8 cellular contexts compared by ENCODE assay signal in the genomic region with DNA sequence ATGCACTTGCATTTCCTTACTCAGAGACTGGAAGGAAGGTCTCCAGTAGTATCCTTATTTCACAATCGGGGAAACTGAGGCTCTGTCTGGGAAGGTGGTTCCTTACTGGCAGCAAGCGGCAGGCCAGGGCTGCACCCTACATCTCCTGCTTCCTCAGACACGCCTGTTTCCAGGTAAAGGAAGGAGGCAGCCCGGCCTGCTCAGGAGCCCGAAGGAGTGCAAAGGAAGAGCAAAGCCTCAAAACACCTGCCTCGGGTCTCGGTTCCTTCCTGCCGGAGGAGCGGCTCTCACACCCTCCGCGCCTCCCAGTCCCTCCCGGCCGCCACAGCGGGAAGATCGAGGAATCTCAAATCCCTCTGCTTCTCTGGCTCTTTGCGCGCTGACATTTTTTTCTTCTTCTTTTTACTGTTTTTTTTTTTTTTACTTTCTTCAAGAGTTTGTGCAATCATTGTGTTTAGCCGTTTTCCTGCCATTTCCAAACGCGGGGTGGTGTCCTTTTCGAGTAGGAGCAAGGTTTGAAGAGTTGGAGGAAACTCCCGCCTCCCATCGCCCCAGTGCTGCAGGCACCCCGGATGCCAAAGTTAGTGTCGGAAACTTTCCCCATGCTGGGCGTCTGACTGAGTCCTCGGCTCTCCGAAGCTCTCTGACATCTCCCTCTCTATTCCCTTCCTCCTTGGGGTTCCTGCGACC. TPM values are rescaled to one million over a fixed set of nuclear protein-coding genes. Genes with fewer than 3 reads are reported as not detected.
DNase-seq lines count a peak whose midpoint lies in the region; TF ChIP-seq lines count a peak whose summit lies in the region.

No MANE protein-coding gene starts in this region.

- H3K4me1 ChIP-seq in ascending aorta (peaks cover 3 to 26% of the 10 kb centered on the region in 2 donors), iPS-15b (ENCODE audit: control insufficient read depth, insufficient read depth, low read length) (no peaks in the 10 kb centered on the region)

- peak; percentile 73 for DNase-seq in DMS 273 (lab: John Stamatoyannopoulos, UW; ENCODE audit: unreplicated experiment)
- DNase-seq in DMS 273 treated with DMSO at 0.1 percent for 48 hours (lab: John Stamatoyannopoulos, UW) = no peak
- peak in 1 of 2 donors; percentile 78 for DNase-seq in ascending aorta (ENCODE audit: low spot score in 2 of 2)
- no peak for DNase-seq in NCI-H2081 (lab: John Stamatoyannopoulos, UW)
- no peak for DNase-seq in NCI-H2107 (lab: John Stamatoyannopoulos, UW)

- H3K9me3 ChIP-seq in ascending aorta (no peaks in the 10 kb centered on the region), iPS-15b (ENCODE audit: control insufficient read depth, insufficient read depth, low read length) (no peaks in the 10 kb centered on the region)

- intact Hi-C loops in ascending aorta (cut with DNase I) = loop anchor here (1.0 to 5.0 kb wide), 3 partner anchors 20 to 39 kb away; no protein-coding TSS in a partner anchor

- H3K36me3 ChIP-seq in ascending aorta (no peaks in the 10 kb centered on the region), iPS-15b (ENCODE audit: control insufficient read depth, insufficient read depth, low read length) (no peaks in the 10 kb centered on the region)

- peak overlapping the region; percentile 90 to 93 for H3K27ac ChIP-seq in ascending aorta
- H3K27ac ChIP-seq in skin epidermis = peak overlapping the region; percentile 70 to 92 (median 85)

- TF ChIP-seq EP300 in Ishikawa (IDR thresholded peaks at IDR 0.05; ENCODE audit: borderline replicate concordance) = no peak

- H3K27me3 ChIP-seq in ascending aorta (no peaks in the 10 kb centered on the region), iPS-15b (ENCODE audit: control insufficient read depth, insufficient read depth, low read length) (peaks cover 52% of the 10 kb centered on the region)

- TF ChIP-seq CTCF in ascending aorta (IDR thresholded peaks at IDR 0.05) = no peak

- no peak overlapping the region for H3K9ac ChIP-seq in iPS-15b (ENCODE audit: low read depth, low read length)

- H3K4me3 ChIP-seq in ascending aorta (peak overlapping the region; percentile 67 to 76), iPS-15b (ENCODE audit: low read depth, low read length) (peak overlapping the region; percentile 59), skin epidermis (peak overlapping the region; percentile 41 to 64 (median 46))

- TF ChIP-seq RAD21 in Ishikawa (IDR thresholded peaks at IDR 0.05; ENCODE audit: low read depth) = no peak

TF ChIP-seq in Ishikawa, 13 proteins besides CTCF, POLR2A, EP300 and RAD21:
- TF ChIP-seq, protein P1, sequence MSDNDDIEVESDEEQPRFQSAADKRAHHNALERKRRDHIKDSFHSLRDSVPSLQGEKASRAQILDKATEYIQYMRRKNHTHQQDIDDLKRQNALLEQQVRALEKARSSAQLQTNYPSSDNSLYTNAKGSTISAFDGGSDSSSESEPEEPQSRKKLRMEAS (IDR thresholded peaks at IDR 0.05) = no peak
- TF ChIP-seq ZBTB7A (IDR thresholded peaks at IDR 0.05; ENCODE audit: low read depth) (0 out of 2 replicates have a peak, but pooled peaks have one; percentile 61), TEAD4 (IDR thresholded peaks at IDR 0.05) (no peak), CREB1 (IDR thresholded peaks at IDR 0.05; ENCODE audit: low read depth) (no peak), FOXM1 (IDR thresholded peaks at IDR 0.05; ENCODE audit: borderline replicate concordance, low read depth) (no peak), CEBPB (IDR thresholded peaks at IDR 0.05) (peak; percentile 14; the same call in 1 of the 2 replicates)
- TF ChIP-seq, protein P2, sequence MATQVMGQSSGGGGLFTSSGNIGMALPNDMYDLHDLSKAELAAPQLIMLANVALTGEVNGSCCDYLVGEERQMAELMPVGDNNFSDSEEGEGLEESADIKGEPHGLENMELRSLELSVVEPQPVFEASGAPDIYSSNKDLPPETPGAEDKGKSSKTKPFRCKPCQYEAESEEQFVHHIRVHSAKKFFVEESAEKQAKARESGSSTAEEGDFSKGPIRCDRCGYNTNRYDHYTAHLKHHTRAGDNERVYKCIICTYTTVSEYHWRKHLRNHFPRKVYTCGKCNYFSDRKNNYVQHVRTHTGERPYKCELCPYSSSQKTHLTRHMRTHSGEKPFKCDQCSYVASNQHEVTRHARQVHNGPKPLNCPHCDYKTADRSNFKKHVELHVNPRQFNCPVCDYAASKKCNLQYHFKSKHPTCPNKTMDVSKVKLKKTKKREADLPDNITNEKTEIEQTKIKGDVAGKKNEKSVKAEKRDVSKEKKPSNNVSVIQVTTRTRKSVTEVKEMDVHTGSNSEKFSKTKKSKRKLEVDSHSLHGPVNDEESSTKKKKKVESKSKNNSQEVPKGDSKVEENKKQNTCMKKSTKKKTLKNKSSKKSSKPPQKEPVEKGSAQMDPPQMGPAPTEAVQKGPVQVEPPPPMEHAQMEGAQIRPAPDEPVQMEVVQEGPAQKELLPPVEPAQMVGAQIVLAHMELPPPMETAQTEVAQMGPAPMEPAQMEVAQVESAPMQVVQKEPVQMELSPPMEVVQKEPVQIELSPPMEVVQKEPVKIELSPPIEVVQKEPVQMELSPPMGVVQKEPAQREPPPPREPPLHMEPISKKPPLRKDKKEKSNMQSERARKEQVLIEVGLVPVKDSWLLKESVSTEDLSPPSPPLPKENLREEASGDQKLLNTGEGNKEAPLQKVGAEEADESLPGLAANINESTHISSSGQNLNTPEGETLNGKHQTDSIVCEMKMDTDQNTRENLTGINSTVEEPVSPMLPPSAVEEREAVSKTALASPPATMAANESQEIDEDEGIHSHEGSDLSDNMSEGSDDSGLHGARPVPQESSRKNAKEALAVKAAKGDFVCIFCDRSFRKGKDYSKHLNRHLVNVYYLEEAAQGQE (IDR thresholded peaks at IDR 0.05; ENCODE audit: low read depth) = no peak
- TF ChIP-seq, protein P3, sequence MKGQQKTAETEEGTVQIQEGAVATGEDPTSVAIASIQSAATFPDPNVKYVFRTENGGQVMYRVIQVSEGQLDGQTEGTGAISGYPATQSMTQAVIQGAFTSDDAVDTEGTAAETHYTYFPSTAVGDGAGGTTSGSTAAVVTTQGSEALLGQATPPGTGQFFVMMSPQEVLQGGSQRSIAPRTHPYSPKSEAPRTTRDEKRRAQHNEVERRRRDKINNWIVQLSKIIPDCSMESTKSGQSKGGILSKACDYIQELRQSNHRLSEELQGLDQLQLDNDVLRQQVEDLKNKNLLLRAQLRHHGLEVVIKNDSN (IDR thresholded peaks at IDR 0.05) = no peak

RNA-seq across cellular contexts. Expression of a gene that starts 1.0 kb away (rescaled TPM):
- 2.6 TPM for total RNA-seq in ascending aorta
